12 cellular contexts compared by ENCODE assay signal in genomic region chr2:106165064-106165463, GRCh38. TPM values are rescaled to one million over a fixed set of nuclear protein-coding genes. Genes with fewer than 3 reads are reported as not detected.
A peak's percentile ranks its signal among the peaks of the same experiment; 100 is the strongest.
DNase-seq lines count a peak whose midpoint lies in the region; ATAC-seq and TF ChIP-seq lines count a peak whose summit lies in the region.
"Had no signal": no experiment of that assay in that cellular context is flagged by ENCODE, and none has a peak within 500 bp of the region (broad histone marks: within the 10 kb centered on the region; RNA-seq: fewer than 3 reads in every experiment).

No MANE protein-coding gene starts in this region.

- H3K36me3 Mint-ChIP-seq in natural killer cell treated with Interleukin-12 subunit alpha and Interleukin-12 subunit beta and Interleukin-15 and Interleukin-18, amount 100 ng/mL, for 72 hours: peaks cover 14% of the 10 kb centered on the region
- H3K36me3 Mint-ChIP-seq in natural killer cell (no peaks in the 10 kb centered on the region), activated B cell treated with CpG ODN at 0.5 μM for 24 hours (ENCODE audit: low read depth) (peaks cover 10% of the 10 kb centered on the region), memory B cell (peaks cover 12% of the 10 kb centered on the region), type B pancreatic cell (peaks cover 15% of the 10 kb centered on the region)

- H3K27ac Mint-ChIP-seq in natural killer cell treated with Interleukin-12 subunit alpha and Interleukin-12 subunit beta and Interleukin-15 and Interleukin-18, amount 100 ng/mL, for 72 hours: peak overlapping the region; percentile 17 to 60
- no peak overlapping the region for H3K27ac Mint-ChIP-seq in natural killer cell
- H3K27ac Mint-ChIP-seq in activated B cell treated with CpG ODN at 0.5 μM for 24 hours: peak overlapping the region; percentile 64
- H3K27ac Mint-ChIP-seq in memory B cell: peak overlapping the region; percentile 47
- no peak overlapping the region for H3K27ac Mint-ChIP-seq in type B pancreatic cell

- peaks cover 31 to 37% of the 10 kb centered on the region in 2 donors for H3K4me1 Mint-ChIP-seq in natural killer cell treated with Interleukin-12 subunit alpha and Interleukin-12 subunit beta and Interleukin-15 and Interleukin-18, amount 100 ng/mL, for 72 hours (ENCODE audit: low read depth in 2 of 2)
- peaks cover 32% of the 10 kb centered on the region in 2 donors for H3K4me1 Mint-ChIP-seq in natural killer cell
- H3K4me1 Mint-ChIP-seq in activated B cell treated with CpG ODN at 0.5 μM for 24 hours: peaks cover 76% of the 10 kb centered on the region
- peaks cover 34% of the 10 kb centered on the region for H3K4me1 Mint-ChIP-seq in memory B cell
- peaks cover 48% of the 10 kb centered on the region for H3K4me1 Mint-ChIP-seq in type B pancreatic cell (ENCODE audit: unreplicated experiment)

- no peak for ATAC-seq in natural killer cell treated with Interleukin-12 subunit alpha and Interleukin-12 subunit beta and Interleukin-15 and Interleukin-18, amount 100 ng/mL, for 72 hours
- ATAC-seq in natural killer cell (no peak), activated B cell treated with CpG ODN at 0.5 μM for 24 hours (ENCODE audit: low read depth) (no peak), memory B cell (ENCODE audit: low read depth) (no peak), GM19328 (IDR thresholded peaks at IDR 0.05; ENCODE audit: unreplicated experiment) (no peak)
- ATAC-seq: esophagus mucosa had no signal

- no peaks in the 10 kb centered on the region for H3K9me3 Mint-ChIP-seq in natural killer cell treated with Interleukin-12 subunit alpha and Interleukin-12 subunit beta and Interleukin-15 and Interleukin-18, amount 100 ng/mL, for 72 hours
- H3K9me3 Mint-ChIP-seq in natural killer cell (no peaks in the 10 kb centered on the region), activated B cell treated with CpG ODN at 0.5 μM for 24 hours (no peaks in the 10 kb centered on the region), memory B cell (no peaks in the 10 kb centered on the region), type B pancreatic cell (no peaks in the 10 kb centered on the region)
- H3K9me3 Mint-ChIP-seq: IgD-negative memory B cell had no signal

- TF ChIP-seq CTCF in natural killer cell (IDR thresholded peaks at IDR 0.05) (no peak), activated B cell treated with CpG ODN at 0.5 μM for 24 hours (IDR thresholded peaks at IDR 0.05) (no peak), type B pancreatic cell (conservative IDR thresholded peaks at IDR 0.05) (peak; percentile 56)

- no peak overlapping the region for H3K4me3 Mint-ChIP-seq in natural killer cell treated with Interleukin-12 subunit alpha and Interleukin-12 subunit beta and Interleukin-15 and Interleukin-18, amount 100 ng/mL, for 72 hours
- H3K4me3 Mint-ChIP-seq in natural killer cell: no peak overlapping the region
- no peak overlapping the region for H3K4me3 Mint-ChIP-seq in activated B cell treated with CpG ODN at 0.5 μM for 24 hours
- no peak overlapping the region for H3K4me3 Mint-ChIP-seq in memory B cell
- H3K4me3 Mint-ChIP-seq in type B pancreatic cell: no peak overlapping the region

- CTCF ChIA-PET in activated B cell treated with CpG ODN at 0.5 μM for 24 hours (lab: Charles Lee): no interaction called here

- no peaks in the 10 kb centered on the region for H3K27me3 Mint-ChIP-seq in natural killer cell treated with Interleukin-12 subunit alpha and Interleukin-12 subunit beta and Interleukin-15 and Interleukin-18, amount 100 ng/mL, for 72 hours
- no peaks in the 10 kb centered on the region for H3K27me3 Mint-ChIP-seq in natural killer cell (ENCODE audit: low read depth in 2 of 2)
- H3K27me3 Mint-ChIP-seq in activated B cell treated with CpG ODN at 0.5 μM for 24 hours: no peaks in the 10 kb centered on the region
- no peaks in the 10 kb centered on the region for H3K27me3 Mint-ChIP-seq in memory B cell
- H3K27me3 Mint-ChIP-seq in type B pancreatic cell: no peaks in the 10 kb centered on the region
- H3K27me3 Mint-ChIP-seq: IgD-negative memory B cell had no signal

- intact Hi-C loops in natural killer cell (cut with micrococcal nuclease): no loop called here
- intact Hi-C loops in activated B cell treated with CpG ODN at 0.5 μM for 24 hours (cut with micrococcal nuclease): no loop called here

- POLR2A ChIA-PET in activated B cell treated with CpG ODN at 0.5 μM for 24 hours (lab: Charles Lee): no interaction called here

- DNase-seq in natural killer cell treated with Interleukin-12 subunit alpha and Interleukin-12 subunit beta and Interleukin-15 and Interleukin-18, amount 100 ng/mL, for 72 hours (ENCODE audit: low spot score): no peak
- DNase-seq in natural killer cell (no peak), activated B cell treated with CpG ODN at 0.5 μM for 24 hours (no peak), memory B cell (ENCODE audit: low spot score in 2 of 2) (no peak), type B pancreatic cell (ENCODE audit: extremely low spot score, unreplicated experiment) (no peak), AG08396 (ENCODE audit: low spot score) (no peak), NCI-H1436 treated with DMSO at 0.1 percent for 48 hours (lab: John Stamatoyannopoulos, UW) (no peak)
- DNase-seq: COR-L47, NCI-H1930 had no signal

RNA-seq across cellular contexts. Expression of gene UXS1, which starts 29.0 kb away (rescaled TPM):
- total RNA-seq in natural killer cell treated with Interleukin-12 subunit alpha and Interleukin-12 subunit beta and Interleukin-15 and Interleukin-18, amount 100 ng/mL, for 72 hours: 100 to 1,000 TPM; 104 to 116 TPM
- total RNA-seq in natural killer cell: 10 to 100 TPM; 36.3 to 60.4 (median 37.5) TPM
- 20.0 and 24.2 TPM in 2 replicates for total RNA-seq in activated B cell treated with CpG ODN at 0.5 μM for 24 hours
- total RNA-seq in type B pancreatic cell (ENCODE audit: low replicate concordance): 55.5 and 58.5 TPM in 2 replicates

Comparison
In these comparisons a context has a peak if more than half of its experiments do, and no peak if none do; other contexts are left out.
1. H3K27ac Mint-ChIP-seq: peak in natural killer cell treated with Interleukin-12 subunit alpha and Interleukin-12 subunit beta and Interleukin-15 and Interleukin-18, amount 100 ng/mL, for 72 hours (2 of 2), activated B cell treated with CpG ODN at 0.5 μM for 24 hours (single experiment) and memory B cell (single experiment); none in natural killer cell (0 of 2) and type B pancreatic cell (single experiment).